15 cellular contexts compared by ENCODE assay signal in genomic region chr2:235048549-235048948, GRCh38.
DNase-seq lines count a peak whose midpoint lies in the region; ATAC-seq and TF ChIP-seq lines count a peak whose summit lies in the region.
"Had no signal": no experiment of that assay in that cellular context is flagged by ENCODE, and none has a peak within 500 bp of the region (broad histone marks: within the 10 kb centered on the region; RNA-seq: fewer than 3 reads in every experiment).

No MANE protein-coding gene starts in this region.

- H4K20me1 ChIP-seq in GM23248 (ENCODE audit: insufficient read depth), result no peaks in the 10 kb centered on the region

- H3K9ac ChIP-seq in GM23248, result no peak overlapping the region

- no peak for TF ChIP-seq CTCF in heart right ventricle (IDR thresholded peaks at IDR 0.05)
- no peak for TF ChIP-seq CTCF in progenitor cell of endocrine pancreas (IDR thresholded peaks at IDR 0.05; ENCODE audit: unreplicated experiment)

- CTCF ChIA-PET in activated CD4-positive, alpha-beta T cell treated with anti-CD3 and anti-CD28 coated beads for 36 hours (lab: Charles Lee), result interaction anchor here (0.7 kb wide), 1 partner anchor 664 kb away, joined by 3 read pairs; no protein-coding TSS in a partner anchor

- no peak overlapping the region for H3K4me2 ChIP-seq in GM23248 (ENCODE audit: unreplicated experiment)

- peaks cover 29% of the 10 kb centered on the region for H3F3A ChIP-seq in GM23248 (ENCODE audit: insufficient read depth)

- WGBS in GM23248 (ENCODE audit: low coverage in 1 of 2, low lambda C conversion rate in 2 of 2, missing lambda C conversion rate in 2 of 2), 2 experiments, result 48% methylated on average over 7 of the region's 7 CpGs
- 37 to 39% methylated on average over 7 of the region's 7 CpGs for WGBS in heart right ventricle, 2 donors

- H3K27me3 Mint-ChIP-seq in progenitor cell of endocrine pancreas, result no peaks in the 10 kb centered on the region
- H3K27me3 Mint-ChIP-seq in activated CD4-positive, alpha-beta T cell treated with anti-CD3 and anti-CD28 coated beads for 36 hours, result peaks cover 11% of the 10 kb centered on the region
- H3K27me3 Mint-ChIP-seq: brain had no signal

- no peaks in the 10 kb centered on the region for H3K27me3 ChIP-seq in GM23248 (replicated peaks; ENCODE audit: insufficient read depth)
- H3K27me3 ChIP-seq in heart right ventricle, result no peaks in the 10 kb centered on the region
- H3K27me3 ChIP-seq: BE2C had no signal

- peaks cover 97% of the 10 kb centered on the region for H3K79me2 ChIP-seq in GM23248 (ENCODE audit: insufficient read depth)

- no peaks in the 10 kb centered on the region for H3K9me3 ChIP-seq in GM23248 (ENCODE audit: low read depth)
- H3K9me3 ChIP-seq in heart right ventricle, result no peaks in the 10 kb centered on the region
- H3K9me3 ChIP-seq: BE2C had no signal

- in situ Hi-C loops in GM23248 (cut with MboI), result no loop called here

- H3K27ac ChIP-seq in GM23248 (no peak overlapping the region; the same call in 1 of the 2 replicates), heart right ventricle (peak overlapping the region in 6 of 10 donors; percentile 4 to 51 (median 26))

- H3K9me3 Mint-ChIP-seq in progenitor cell of endocrine pancreas (ENCODE audit: low read depth), result no peaks in the 10 kb centered on the region
- no peaks in the 10 kb centered on the region for H3K9me3 Mint-ChIP-seq in activated CD4-positive, alpha-beta T cell treated with anti-CD3 and anti-CD28 coated beads for 36 hours (ENCODE audit: low read depth)
- H3K9me3 Mint-ChIP-seq: activated naive CD4-positive, alpha-beta T cell treated with anti-CD3 and anti-CD28 coated beads, Interleukin-2, amount 50 U/mL, for 24 hours; brain; naive thymus-derived CD4-positive, alpha-beta T cell had no signal

- peak overlapping the region; percentile 64 for H3K27ac Mint-ChIP-seq in progenitor cell of endocrine pancreas
- no peak overlapping the region for H3K27ac Mint-ChIP-seq in activated CD4-positive, alpha-beta T cell treated with anti-CD3 and anti-CD28 coated beads for 36 hours
- H3K27ac Mint-ChIP-seq: activated naive CD4-positive, alpha-beta T cell treated with anti-CD3 and anti-CD28 coated beads, Interleukin-2, amount 50 U/mL, for 24 hours; naive thymus-derived CD4-positive, alpha-beta T cell had no signal

- peaks cover 38% of the 10 kb centered on the region for H3K36me3 Mint-ChIP-seq in progenitor cell of endocrine pancreas (ENCODE audit: insufficient read depth)
- H3K36me3 Mint-ChIP-seq in activated CD4-positive, alpha-beta T cell treated with anti-CD3 and anti-CD28 coated beads for 36 hours (ENCODE audit: low read depth), result no peaks in the 10 kb centered on the region
- H3K36me3 Mint-ChIP-seq: activated naive CD4-positive, alpha-beta T cell treated with anti-CD3 and anti-CD28 coated beads, Interleukin-2, amount 50 U/mL, for 24 hours; naive thymus-derived CD4-positive, alpha-beta T cell had no signal

- H3K36me3 ChIP-seq in GM23248 (ENCODE audit: low read depth), result peaks cover 32% of the 10 kb centered on the region; the same call in 1 of the 2 replicates
- peaks cover 0 to 36% (median 6%) of the 10 kb centered on the region in 9 donors for H3K36me3 ChIP-seq in heart right ventricle

- peak in 3 of 8 donors; percentile 4 to 47 (median 30) for ATAC-seq in heart right ventricle
- no peak for ATAC-seq in activated CD4-positive, alpha-beta T cell treated with anti-CD3 and anti-CD28 coated beads for 36 hours
- ATAC-seq: naive thymus-derived CD4-positive, alpha-beta T cell had no signal

- peak; percentile 29 for DNase-seq in GM23248
- peak; percentile 49 for DNase-seq in NCI-H2196 (lab: John Stamatoyannopoulos, UW; ENCODE audit: unreplicated experiment)
- peak in 1 of 2 donors; percentile 42 for DNase-seq in heart right ventricle
- no peak for DNase-seq in progenitor cell of endocrine pancreas (ENCODE audit: low spot score, unreplicated experiment)
- no peak for DNase-seq in NK-92 (lab: John Stamatoyannopoulos, UW; ENCODE audit: unreplicated experiment)
- no peak for DNase-seq in HCEC 1CT
- no peak for DNase-seq in COLO829 (ENCODE audit: low spot score)
- DNase-seq in activated CD4-positive, alpha-beta T cell treated with anti-CD3 and anti-CD28 coated beads for 36 hours, result no peak
- DNase-seq: activated CD4-positive, CD25-positive, alpha-beta regulatory T cell treated with anti-CD3 and anti-CD28 coated beads, Interleukin-2, amount 50 U/mL, for 72 hours; BE2C; DMS153; naive thymus-derived CD4-positive, alpha-beta T cell; T-helper 2 cell had no signal

- no peaks in the 10 kb centered on the region for H3K9me2 ChIP-seq in GM23248 (ENCODE audit: insufficient read depth)

- intact Hi-C loops in heart right ventricle (cut with DNase I), result loop anchor here in 2 of 10 donors (5.0 to 10.0 kb wide), 2 partner anchors 94 to 96 kb away; partner anchors contain the start of gene SH3BP4 (in 2 of the 2)
- intact Hi-C loops in activated CD4-positive, alpha-beta T cell treated with anti-CD3 and anti-CD28 coated beads for 36 hours (cut with DNase I, micrococcal nuclease), result no loop called here

- H3K4me1 ChIP-seq in GM23248 (ENCODE audit: insufficient read depth) (peaks cover 34% of the 10 kb centered on the region), heart right ventricle (peaks cover 13 to 64% (median 41%) of the 10 kb centered on the region in 9 donors)

- POLR2A ChIA-PET in activated CD4-positive, alpha-beta T cell treated with anti-CD3 and anti-CD28 coated beads for 36 hours (lab: Charles Lee), result interaction anchor here (0.6 kb wide), 1 partner anchor 8 kb away, joined by 6 read pairs; no protein-coding TSS in a partner anchor

- peaks cover 3% of the 10 kb centered on the region for H3K4me1 Mint-ChIP-seq in progenitor cell of endocrine pancreas (ENCODE audit: low read depth)
- H3K4me1 Mint-ChIP-seq in activated CD4-positive, alpha-beta T cell treated with anti-CD3 and anti-CD28 coated beads for 36 hours, result peaks cover 12% of the 10 kb centered on the region

- no peak overlapping the region for H2AFZ ChIP-seq in GM23248

- H3K4me3 ChIP-seq in GM23248 (no peak overlapping the region), heart right ventricle (no peak overlapping the region)

- no peak overlapping the region for H3K4me3 Mint-ChIP-seq in progenitor cell of endocrine pancreas (ENCODE audit: low read depth)
- no peak overlapping the region for H3K4me3 Mint-ChIP-seq in activated CD4-positive, alpha-beta T cell treated with anti-CD3 and anti-CD28 coated beads for 36 hours
- H3K4me3 Mint-ChIP-seq: activated naive CD4-positive, alpha-beta T cell treated with anti-CD3 and anti-CD28 coated beads, Interleukin-2, amount 50 U/mL, for 24 hours; brain; naive thymus-derived CD4-positive, alpha-beta T cell had no signal

Comparison
In these comparisons a context has a peak if more than half of its experiments do, and no peak if none do; other contexts are left out.
1. DNase-seq: peak in GM23248 (single experiment) and NCI-H2196 (single experiment); none in progenitor cell of endocrine pancreas (single experiment), NK-92 (single experiment), HCEC 1CT (single experiment), COLO829 (single experiment) and activated CD4-positive, alpha-beta T cell treated with anti-CD3 and anti-CD28 coated beads for 36 hours (single experiment).